Comparison of ENCODE assay signal across 1 cellular context in genomic region chr20:63103402-63104311, GRCh38.
TF ChIP-seq lines count a peak whose summit lies in the region.

No MANE protein-coding gene starts in this region.

TF ChIP-seq in HepG2, 621 proteins besides CTCF, POLR2A, EP300 and RAD21 (continued from another document and continues in another):
- TF ChIP-seq, protein P1, sequence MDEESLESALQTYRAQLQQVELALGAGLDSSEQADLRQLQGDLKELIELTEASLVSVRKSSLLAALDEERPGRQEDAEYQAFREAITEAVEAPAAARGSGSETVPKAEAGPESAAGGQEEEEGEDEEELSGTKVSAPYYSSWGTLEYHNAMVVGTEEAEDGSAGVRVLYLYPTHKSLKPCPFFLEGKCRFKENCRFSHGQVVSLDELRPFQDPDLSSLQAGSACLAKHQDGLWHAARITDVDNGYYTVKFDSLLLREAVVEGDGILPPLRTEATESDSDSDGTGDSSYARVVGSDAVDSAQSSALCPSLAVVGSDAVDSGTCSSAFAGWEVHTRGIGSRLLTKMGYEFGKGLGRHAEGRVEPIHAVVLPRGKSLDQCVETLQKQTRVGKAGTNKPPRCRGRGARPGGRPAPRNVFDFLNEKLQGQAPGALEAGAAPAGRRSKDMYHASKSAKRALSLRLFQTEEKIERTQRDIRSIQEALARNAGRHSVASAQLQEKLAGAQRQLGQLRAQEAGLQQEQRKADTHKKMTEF (CRISPR knock-in tag; IDR thresholded peaks at IDR 0.05) = no peak
- TF ChIP-seq CHD2 (IDR thresholded peaks at IDR 0.05; ENCODE audit: low read depth, low read length) (no peak), ZNF367 (CRISPR knock-in tag; IDR thresholded peaks at IDR 0.05; ENCODE audit: borderline replicate concordance) (no peak), RELA (CRISPR knock-in tag; IDR thresholded peaks at IDR 0.05) (no peak), NR0B2 (CRISPR knock-in tag; IDR thresholded peaks at IDR 0.05) (no peak), ZNF501 (CRISPR knock-in tag; IDR thresholded peaks at IDR 0.05) (no peak), ZNF720 (CRISPR knock-in tag; IDR thresholded peaks at IDR 0.05) (no peak), CSRNP1 (CRISPR knock-in tag; IDR thresholded peaks at IDR 0.05) (no peak), GATA4 (IDR thresholded peaks at IDR 0.05; ENCODE audit: borderline replicate concordance, low read depth) (no peak), ZNF597 (CRISPR knock-in tag; IDR thresholded peaks at IDR 0.05) (no peak), ZNF160 (CRISPR knock-in tag; IDR thresholded peaks at IDR 0.05) (no peak), U2AF2 (IDR thresholded peaks at IDR 0.05; ENCODE audit: low read depth, low read length) (no peak), PCBP1 (IDR thresholded peaks at IDR 0.05; ENCODE audit: borderline replicate concordance, low read depth, low read length) (peak; percentile 78; the same call in 1 of the 2 replicates), RARG (CRISPR knock-in tag; IDR thresholded peaks at IDR 0.05; ENCODE audit: low read depth) (no peak), ASH2L (IDR thresholded peaks at IDR 0.05; ENCODE audit: insufficient read length, low read depth, low read length) (no peak), NR2F6 (IDR thresholded peaks at IDR 0.05) (peak; percentile 34; the same call in 1 of the 2 replicates), NR2F6 (CRISPR knock-in tag; IDR thresholded peaks at IDR 0.05) (no peak), BORCS8-MEF2B (CRISPR knock-in tag; IDR thresholded peaks at IDR 0.05) (no peak), USF2 (IDR thresholded peaks at IDR 0.05; ENCODE audit: low read depth, low read length) (0 out of 2 replicates have a peak, but pooled peaks have one; percentile 33), USF2 (CRISPR knock-in tag; IDR thresholded peaks at IDR 0.05; ENCODE audit: borderline replicate concordance) (no peak), ZC3H13 (CRISPR knock-in tag; IDR thresholded peaks at IDR 0.05) (no peak), MEIS2 (CRISPR knock-in tag; IDR thresholded peaks at IDR 0.05) (no peak), HNRNPK (IDR thresholded peaks at IDR 0.05; ENCODE audit: low read depth, low read length, poor library complexity, severe bottlenecking) (peak; percentile 9), NCOR1 (IDR thresholded peaks at IDR 0.05; ENCODE audit: borderline replicate concordance, low read length) (peak; percentile 80; the same call in 1 of the 2 replicates), ZFAT (CRISPR knock-in tag; conservative IDR thresholded peaks at IDR 0.05) (no peak), ZNF724P (CRISPR knock-in tag; IDR thresholded peaks at IDR 0.05; ENCODE audit: borderline replicate concordance) (no peak), ZNF33B (CRISPR knock-in tag; IDR thresholded peaks at IDR 0.05) (no peak), AGO1 (IDR thresholded peaks at IDR 0.05; ENCODE audit: low read depth, low read length, poor library complexity, severe bottlenecking) (no peak), ZNF788 (CRISPR knock-in tag; IDR thresholded peaks at IDR 0.05; ENCODE audit: borderline replicate concordance) (no peak), ZNF121 (CRISPR knock-in tag; IDR thresholded peaks at IDR 0.05) (no peak), SP4 (CRISPR knock-in tag; IDR thresholded peaks at IDR 0.05) (no peak), NFAT5 (CRISPR knock-in tag; IDR thresholded peaks at IDR 0.05) (no peak), GTF2F1 (IDR thresholded peaks at IDR 0.05; ENCODE audit: low read length) (no peak), AKAP8 (CRISPR knock-in tag; IDR thresholded peaks at IDR 0.05) (no peak)
- TF ChIP-seq, protein P2, sequence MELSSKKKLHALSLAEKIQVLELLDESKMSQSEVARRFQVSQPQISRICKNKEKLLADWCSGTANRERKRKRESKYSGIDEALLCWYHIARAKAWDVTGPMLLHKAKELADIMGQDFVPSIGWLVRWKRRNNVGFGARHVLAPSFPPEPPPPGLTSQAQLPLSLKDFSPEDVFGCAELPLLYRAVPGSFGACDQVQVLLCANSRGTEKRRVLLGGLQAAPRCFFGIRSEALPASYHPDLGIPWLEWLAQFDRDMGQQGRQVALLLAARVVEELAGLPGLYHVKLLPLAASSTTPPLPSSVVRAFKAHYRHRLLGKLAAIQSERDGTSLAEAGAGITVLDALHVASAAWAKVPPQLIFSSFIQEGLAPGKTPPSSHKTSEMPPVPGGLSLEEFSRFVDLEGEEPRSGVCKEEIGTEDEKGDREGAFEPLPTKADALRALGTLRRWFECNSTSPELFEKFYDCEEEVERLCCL (CRISPR knock-in tag; IDR thresholded peaks at IDR 0.05; ENCODE audit: borderline replicate concordance) = no peak
- TF ChIP-seq, protein P3, sequence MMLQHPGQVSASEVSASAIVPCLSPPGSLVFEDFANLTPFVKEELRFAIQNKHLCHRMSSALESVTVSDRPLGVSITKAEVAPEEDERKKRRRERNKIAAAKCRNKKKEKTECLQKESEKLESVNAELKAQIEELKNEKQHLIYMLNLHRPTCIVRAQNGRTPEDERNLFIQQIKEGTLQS (CRISPR knock-in tag; IDR thresholded peaks at IDR 0.05) = no peak
- TF ChIP-seq, protein P4, sequence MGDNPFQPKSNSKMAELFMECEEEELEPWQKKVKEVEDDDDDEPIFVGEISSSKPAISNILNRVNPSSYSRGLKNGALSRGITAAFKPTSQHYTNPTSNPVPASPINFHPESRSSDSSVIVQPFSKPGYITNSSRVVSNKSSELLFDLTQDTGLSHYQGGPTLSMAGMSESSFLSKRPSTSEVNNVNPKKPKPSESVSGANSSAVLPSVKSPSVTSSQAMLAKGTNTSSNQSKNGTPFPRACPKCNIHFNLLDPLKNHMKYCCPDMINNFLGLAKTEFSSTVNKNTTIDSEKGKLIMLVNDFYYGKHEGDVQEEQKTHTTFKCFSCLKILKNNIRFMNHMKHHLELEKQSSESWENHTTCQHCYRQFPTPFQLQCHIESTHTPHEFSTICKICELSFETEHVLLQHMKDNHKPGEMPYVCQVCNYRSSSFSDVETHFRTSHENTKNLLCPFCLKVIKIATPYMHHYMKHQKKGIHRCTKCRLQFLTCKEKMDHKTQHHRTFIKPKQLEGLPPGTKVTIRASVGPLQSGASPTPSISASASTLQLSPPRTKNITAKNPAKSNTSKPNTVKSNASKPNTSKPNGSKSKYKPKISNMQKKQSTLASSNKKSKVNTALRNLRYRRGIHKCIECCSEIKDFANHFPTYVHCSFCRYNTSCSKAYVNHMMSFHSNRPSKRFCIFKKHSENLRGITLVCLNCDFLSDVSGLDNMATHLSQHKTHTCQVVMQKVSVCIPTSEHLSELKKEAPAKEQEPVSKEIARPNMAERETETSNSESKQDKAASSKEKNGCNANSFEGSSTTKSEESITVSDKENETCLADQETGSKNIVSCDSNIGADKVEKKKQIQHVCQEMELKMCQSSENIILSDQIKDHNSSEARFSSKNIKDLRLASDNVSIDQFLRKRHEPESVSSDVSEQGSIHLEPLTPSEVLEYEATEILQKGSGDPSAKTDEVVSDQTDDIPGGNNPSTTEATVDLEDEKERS (CRISPR knock-in tag; IDR thresholded peaks at IDR 0.05) = no peak
- TF ChIP-seq, protein P5, sequence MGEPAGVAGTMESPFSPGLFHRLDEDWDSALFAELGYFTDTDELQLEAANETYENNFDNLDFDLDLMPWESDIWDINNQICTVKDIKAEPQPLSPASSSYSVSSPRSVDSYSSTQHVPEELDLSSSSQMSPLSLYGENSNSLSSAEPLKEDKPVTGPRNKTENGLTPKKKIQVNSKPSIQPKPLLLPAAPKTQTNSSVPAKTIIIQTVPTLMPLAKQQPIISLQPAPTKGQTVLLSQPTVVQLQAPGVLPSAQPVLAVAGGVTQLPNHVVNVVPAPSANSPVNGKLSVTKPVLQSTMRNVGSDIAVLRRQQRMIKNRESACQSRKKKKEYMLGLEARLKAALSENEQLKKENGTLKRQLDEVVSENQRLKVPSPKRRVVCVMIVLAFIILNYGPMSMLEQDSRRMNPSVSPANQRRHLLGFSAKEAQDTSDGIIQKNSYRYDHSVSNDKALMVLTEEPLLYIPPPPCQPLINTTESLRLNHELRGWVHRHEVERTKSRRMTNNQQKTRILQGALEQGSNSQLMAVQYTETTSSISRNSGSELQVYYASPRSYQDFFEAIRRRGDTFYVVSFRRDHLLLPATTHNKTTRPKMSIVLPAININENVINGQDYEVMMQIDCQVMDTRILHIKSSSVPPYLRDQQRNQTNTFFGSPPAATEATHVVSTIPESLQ (CRISPR knock-in tag; conservative IDR thresholded peaks at IDR 0.05) = no peak
